ENCODE assay signal across 1 cellular context in the genomic region with DNA sequence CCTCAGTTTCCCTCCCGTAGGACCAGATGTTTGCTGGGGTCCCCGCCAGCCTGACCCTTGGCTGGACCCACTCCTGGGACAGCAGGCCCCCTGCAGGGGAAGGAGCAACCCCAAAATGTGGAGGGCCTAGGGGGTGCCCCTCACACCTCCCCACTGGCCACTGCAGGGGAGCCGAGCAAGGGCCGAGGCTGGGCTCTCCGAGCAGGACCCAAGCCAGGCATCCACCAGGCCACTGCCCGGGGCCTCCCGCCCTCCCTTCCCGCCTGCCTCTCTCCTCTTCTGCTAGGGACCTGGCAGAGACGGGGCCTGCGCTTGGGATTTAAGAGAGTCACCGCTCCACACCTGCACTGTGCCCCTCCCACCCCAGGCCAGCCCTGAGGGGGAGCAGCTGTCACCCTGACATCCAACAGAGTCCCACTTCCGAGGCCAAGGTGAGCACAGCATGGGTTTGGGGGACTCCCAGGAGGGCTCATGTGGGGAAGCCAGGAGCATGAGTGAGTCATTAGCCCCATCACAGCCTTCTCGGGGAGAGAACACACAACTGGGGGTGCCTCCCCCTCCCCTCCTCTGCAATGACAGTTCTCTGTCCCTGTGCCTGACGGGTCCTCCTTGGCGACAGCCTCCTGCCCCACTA.
TF ChIP-seq lines count a peak whose summit lies in the region.

No MANE protein-coding gene starts in this region.

TF ChIP-seq in H1, 55 proteins besides CTCF, POLR2A, EP300 and RAD21:
- TF ChIP-seq KDM5A (IDR thresholded peaks at IDR 0.05; ENCODE audit: low read length) (no peak), YY1 (IDR thresholded peaks at IDR 0.05; ENCODE audit: low read depth, low read length) (no peak), CHD2 (IDR thresholded peaks at IDR 0.05; ENCODE audit: low read length) (no peak), JUN (IDR thresholded peaks at IDR 0.05; ENCODE audit: low read depth, low read length) (no peak), RFX5 (IDR thresholded peaks at IDR 0.05; ENCODE audit: borderline replicate concordance, low read depth, low read length) (no peak), JUND (IDR thresholded peaks at IDR 0.05; ENCODE audit: low read length) (no peak), SAP30 (IDR thresholded peaks at IDR 0.05; ENCODE audit: insufficient read depth, insufficient replicate concordance, low read length) (no peak), ASH2L (IDR thresholded peaks at IDR 0.05; ENCODE audit: low read length) (no peak), BRCA1 (IDR thresholded peaks at IDR 0.05; ENCODE audit: low read depth, low read length) (no peak)
- TF ChIP-seq, protein P1, sequence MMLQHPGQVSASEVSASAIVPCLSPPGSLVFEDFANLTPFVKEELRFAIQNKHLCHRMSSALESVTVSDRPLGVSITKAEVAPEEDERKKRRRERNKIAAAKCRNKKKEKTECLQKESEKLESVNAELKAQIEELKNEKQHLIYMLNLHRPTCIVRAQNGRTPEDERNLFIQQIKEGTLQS (IDR thresholded peaks at IDR 0.05; ENCODE audit: insufficient read depth, low read depth, low read length), result no peak
